ENCODE assay signal across 1 cellular context in the genomic region with DNA sequence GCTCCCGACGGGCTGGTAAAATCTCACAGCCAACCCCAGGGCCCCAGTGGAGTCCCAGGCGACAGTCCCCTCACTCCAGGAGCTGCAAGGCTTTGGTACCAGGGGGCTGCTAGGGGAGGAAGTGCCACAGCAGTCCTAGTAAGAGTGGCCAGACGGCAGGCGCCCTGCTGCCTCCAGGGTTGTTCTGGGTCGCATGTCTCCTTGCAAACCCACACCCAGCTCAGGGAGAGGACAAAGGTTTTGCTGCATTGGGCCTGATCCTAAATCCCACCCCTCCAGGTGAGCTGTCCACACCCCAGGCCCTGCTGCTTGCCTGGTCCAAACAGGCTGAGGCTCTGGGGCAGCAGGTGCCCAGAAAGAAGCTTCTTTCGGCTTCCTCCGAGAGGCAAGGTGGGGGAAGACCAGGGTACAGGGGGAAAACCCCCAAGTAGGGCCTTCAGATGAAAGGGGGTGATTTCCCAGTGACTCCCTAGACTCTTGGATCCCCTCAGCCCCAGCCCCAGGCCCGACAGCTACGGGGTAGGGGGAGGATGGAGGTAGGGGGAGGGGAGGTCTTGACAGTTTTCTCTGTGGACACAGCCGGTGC.
TF ChIP-seq lines count a peak whose summit lies in the region.

No MANE protein-coding gene starts in this region.

TF ChIP-seq in SK-N-SH treated with all-trans-retinoic acid at 6 μM for 48 hours, 23 proteins besides CTCF, POLR2A, EP300 and RAD21 (continued from another document):
- TF ChIP-seq PATZ1 (CRISPR knock-in tag; IDR thresholded peaks at IDR 0.05; ENCODE audit: borderline replicate concordance) (no peak), BACH2 (CRISPR knock-in tag; IDR thresholded peaks at IDR 0.05; ENCODE audit: borderline replicate concordance) (no peak), ZFP30 (CRISPR knock-in tag; IDR thresholded peaks at IDR 0.05) (no peak), ARNTL (CRISPR knock-in tag; IDR thresholded peaks at IDR 0.05; ENCODE audit: borderline replicate concordance, low read depth) (no peak), PPARA (CRISPR knock-in tag; IDR thresholded peaks at IDR 0.05; ENCODE audit: borderline replicate concordance) (no peak)
TF ChIP-seq in SK-N-SH treated with all-trans-retinoic acid at 6 μM for 48 hours: peak in this region for 0.
